In the genomic region with DNA sequence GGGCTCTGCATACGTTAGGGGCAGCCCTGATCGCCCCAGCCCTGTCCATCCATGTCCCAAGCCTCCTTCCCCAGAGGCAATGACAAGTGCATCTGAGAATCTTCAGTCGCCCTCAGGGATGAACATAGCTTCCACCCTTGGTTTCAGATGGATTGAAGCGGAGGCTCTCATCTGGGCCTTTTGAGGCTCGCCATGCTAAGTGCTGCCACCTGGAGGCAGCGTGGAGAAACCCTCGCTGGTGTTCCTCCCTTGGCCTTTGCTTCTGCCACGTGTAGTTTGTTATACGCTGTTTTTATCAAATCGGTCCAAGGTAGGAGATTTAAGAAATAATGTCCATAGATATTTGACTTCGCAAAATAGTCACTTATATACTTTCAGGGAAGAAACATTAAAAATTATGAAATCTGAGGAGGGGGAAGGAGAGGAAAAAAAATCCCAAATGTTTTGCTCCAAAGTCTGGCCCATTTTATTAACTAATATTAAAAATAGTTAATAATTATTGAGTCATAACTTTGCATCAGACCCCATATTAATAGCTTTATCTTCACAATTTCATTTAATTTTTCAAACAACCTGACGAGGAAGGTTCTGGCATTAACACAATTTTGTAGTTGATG, we compare ENCODE assay signal across 8 cellular contexts. TPM values are rescaled to one million over a fixed set of nuclear protein-coding genes. Genes with fewer than 3 reads are reported as not detected.
DNase-seq lines count a peak whose midpoint lies in the region; ATAC-seq lines count a peak whose summit lies in the region.

No MANE protein-coding gene starts in this region.

- H3K9me3 ChIP-seq in SJCRH30 (replicated peaks): no peaks in the 10 kb centered on the region

- no peaks in the 10 kb centered on the region for H3K4me1 ChIP-seq in SJCRH30

- no peak overlapping the region for H3K27ac ChIP-seq in SJCRH30

- peak; percentile 79 for DNase-seq in ELR (ENCODE audit: low read depth)
- peak; percentile 75 for DNase-seq in HuH-7.5 (ENCODE audit: low spot score)
- DNase-seq in SJCRH30: peak; percentile 57 to 82
- peak in 3 of 4 experiments; percentile 19 to 46 (median 25) for DNase-seq in activated naive CD4-positive, alpha-beta T cell (lab: John Stamatoyannopoulos, UW)
- DNase-seq in glomerular visceral epithelial cell (ENCODE audit: extremely low spot score): peak; percentile 60
- peak; percentile 45 for DNase-seq in putamen (ENCODE audit: low spot score)
- DNase-seq in NK-92 (lab: John Stamatoyannopoulos, UW; ENCODE audit: unreplicated experiment): no peak

- H3K4me3 ChIP-seq in SJCRH30: no peak overlapping the region

- H3K27me3 ChIP-seq in SJCRH30: no peaks in the 10 kb centered on the region

- ATAC-seq in GM21515 (IDR thresholded peaks at IDR 0.05; ENCODE audit: unreplicated experiment): peak; percentile 91

- H3K36me3 ChIP-seq in SJCRH30: no peaks in the 10 kb centered on the region

RNA-seq across cellular contexts. Expression of gene LRRC10, which starts 28.8 kb away (rescaled TPM):
- not detected in 2 replicates for total RNA-seq in SJCRH30 (2014; rRNA removed; shearing (Covaris generic))

RNA-seq across cellular contexts. Expression of gene CCT2, which starts 54.2 kb away (rescaled TPM):
- total RNA-seq in SJCRH30 (2014; rRNA removed; shearing (Covaris generic)): 355 and 361 TPM in 2 replicates

RNA-seq across cellular contexts. Expression of gene BEST3, which starts 59.6 kb away (rescaled TPM):
- total RNA-seq in SJCRH30 (2014; rRNA removed; shearing (Covaris generic)): 0.05 TPM in 1 of 2 replicates, not detected in the other
